ENCODE assay signal across 2 cellular contexts in the genomic region with DNA sequence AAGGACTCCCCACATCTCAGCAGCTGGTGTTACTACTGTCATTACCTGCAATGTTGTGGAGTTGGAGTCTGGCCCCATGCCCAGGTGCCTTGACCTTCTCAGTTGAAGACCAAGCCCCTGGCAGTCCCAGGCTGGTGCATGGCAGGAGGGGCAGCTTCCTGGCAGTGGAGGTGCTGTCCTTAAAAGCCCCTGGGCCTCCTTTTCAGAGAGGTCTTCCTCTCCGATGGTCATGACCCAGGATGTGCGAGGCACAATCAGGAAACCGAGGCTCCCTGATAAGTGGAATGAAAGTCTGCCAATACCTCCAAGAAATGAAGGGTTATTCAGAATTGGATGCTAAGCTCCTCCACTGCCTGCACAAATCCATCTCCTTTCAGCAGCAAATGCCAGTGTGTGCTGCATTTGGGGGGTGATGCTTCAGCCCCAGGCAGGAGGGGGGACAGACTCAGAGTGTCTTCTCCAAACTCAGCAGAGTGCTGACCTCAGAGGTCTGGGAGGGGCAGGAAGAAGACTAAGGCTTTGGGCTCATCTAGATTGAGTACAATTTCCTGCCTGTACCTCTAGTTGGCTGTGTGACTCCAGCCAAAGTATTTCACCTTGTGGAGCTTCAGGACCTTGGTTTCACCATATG.
TF ChIP-seq lines count a peak whose summit lies in the region.

No MANE protein-coding gene starts in this region.

TF ChIP-seq in K562, 482 proteins besides CTCF, POLR2A, EP300 and RAD21 (continued from another document):
- TF ChIP-seq, protein P1, sequence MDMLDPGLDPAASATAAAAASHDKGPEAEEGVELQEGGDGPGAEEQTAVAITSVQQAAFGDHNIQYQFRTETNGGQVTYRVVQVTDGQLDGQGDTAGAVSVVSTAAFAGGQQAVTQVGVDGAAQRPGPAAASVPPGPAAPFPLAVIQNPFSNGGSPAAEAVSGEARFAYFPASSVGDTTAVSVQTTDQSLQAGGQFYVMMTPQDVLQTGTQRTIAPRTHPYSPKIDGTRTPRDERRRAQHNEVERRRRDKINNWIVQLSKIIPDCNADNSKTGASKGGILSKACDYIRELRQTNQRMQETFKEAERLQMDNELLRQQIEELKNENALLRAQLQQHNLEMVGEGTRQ (CRISPR knock-in tag; IDR thresholded peaks at IDR 0.05) = no peak
- no peak for TF ChIP-seq TAF9B (IDR thresholded peaks at IDR 0.05; ENCODE audit: partially characterized antibody)
- TF ChIP-seq, protein P2, sequence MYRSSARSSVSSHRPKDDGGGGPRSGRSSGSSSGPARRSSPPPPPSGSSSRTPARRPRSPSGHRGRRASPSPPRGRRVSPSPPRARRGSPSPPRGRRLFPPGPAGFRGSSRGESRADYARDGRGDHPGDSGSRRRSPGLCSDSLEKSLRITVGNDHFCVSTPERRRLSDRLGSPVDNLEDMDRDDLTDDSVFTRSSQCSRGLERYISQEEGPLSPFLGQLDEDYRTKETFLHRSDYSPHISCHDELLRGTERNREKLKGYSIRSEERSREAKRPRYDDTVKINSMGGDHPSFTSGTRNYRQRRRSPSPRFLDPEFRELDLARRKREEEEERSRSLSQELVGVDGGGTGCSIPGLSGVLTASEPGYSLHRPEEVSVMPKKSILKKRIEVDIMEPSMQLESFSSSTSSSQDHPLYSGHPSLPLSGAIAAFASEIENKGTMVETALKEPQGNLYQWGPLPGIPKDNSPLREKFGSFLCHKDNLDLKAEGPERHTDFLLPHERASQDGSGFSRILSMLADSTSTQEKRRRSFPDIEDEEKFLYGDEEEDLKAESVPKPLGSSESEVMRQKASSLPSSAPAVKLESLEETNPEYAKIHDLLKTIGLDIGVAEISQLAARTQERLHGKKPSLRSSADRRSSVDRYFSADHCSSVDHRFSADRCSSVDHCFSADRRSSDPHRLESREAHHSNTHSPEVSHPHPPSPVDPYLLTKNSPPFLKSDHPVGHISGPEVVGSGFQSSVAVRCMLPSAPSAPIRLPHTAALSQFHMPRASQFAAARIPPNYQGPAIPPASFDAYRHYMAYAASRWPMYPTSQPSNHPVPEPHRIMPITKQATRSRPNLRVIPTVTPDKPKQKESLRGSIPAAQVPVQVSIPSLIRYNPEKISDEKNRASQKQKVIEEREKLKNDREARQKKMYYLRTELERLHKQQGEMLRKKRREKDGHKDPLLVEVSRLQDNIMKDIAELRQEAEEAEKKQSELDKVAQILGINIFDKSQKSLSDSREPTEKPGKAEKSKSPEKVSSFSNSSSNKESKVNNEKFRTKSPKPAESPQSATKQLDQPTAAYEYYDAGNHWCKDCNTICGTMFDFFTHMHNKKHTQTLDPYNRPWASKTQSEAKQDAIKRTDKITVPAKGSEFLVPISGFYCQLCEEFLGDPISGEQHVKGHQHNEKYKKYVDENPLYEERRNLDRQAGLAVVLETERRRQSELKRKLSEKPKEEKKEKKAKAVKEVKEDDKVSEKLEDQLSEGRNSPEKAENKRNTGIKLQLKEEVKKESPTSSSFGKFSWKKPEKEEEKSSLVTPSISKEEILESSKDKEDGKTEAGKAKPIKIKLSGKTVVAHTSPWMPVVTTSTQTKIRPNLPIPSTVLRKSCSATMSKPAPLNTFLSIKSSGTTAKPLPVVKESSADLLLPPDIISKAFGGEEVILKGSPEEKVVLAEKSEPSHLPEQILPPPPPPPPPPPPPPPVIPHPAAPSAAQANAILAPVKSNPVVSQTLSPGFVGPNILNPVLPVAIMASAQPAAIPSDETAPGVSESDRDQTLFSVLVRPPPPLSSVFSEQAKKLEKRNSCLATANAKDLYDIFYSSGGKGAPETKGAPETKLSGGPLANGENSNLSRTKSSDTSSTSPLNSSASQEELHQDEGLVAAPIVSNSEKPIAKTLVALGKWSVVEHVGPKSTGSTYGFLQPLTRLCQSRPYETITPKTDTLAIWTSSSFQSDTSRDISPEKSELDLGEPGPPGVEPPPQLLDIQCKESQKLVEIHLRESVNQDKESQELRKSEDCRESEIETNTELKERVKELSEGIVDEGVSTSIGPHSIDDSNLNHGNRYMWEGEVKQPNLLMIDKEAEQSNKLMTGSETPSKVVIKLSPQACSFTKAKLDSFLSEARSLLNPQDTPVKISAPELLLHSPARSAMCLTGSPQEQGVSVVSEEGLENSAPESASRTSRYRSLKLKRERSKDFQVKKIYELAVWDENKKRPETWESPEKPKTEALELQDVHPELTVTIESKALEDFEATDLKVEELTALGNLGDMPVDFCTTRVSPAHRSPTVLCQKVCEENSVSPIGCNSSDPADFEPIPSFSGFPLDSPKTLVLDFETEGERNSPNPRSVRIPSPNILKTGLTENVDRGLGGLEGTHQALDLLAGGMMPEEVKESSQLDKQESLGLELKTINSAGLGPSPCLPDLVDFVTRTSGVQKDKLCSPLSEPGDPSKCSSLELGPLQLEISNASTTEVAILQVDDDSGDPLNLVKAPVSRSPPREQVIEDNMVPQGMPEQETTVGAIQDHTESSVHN (IDR thresholded peaks at IDR 0.05; ENCODE audit: borderline replicate concordance in 1 of 2, low read depth in 1 of 2) = no peak
- TF ChIP-seq, protein P3, sequence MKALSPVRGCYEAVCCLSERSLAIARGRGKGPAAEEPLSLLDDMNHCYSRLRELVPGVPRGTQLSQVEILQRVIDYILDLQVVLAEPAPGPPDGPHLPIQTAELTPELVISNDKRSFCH (CRISPR knock-in tag; IDR thresholded peaks at IDR 0.05) = no peak
- TF ChIP-seq, protein P3 (tag; IDR thresholded peaks at IDR 0.05) = no peak
- no peak for TF ChIP-seq ILK (tag; IDR thresholded peaks at IDR 0.05; ENCODE audit: borderline replicate concordance, low read depth)

TF ChIP-seq in SK-N-SH treated with all-trans-retinoic acid at 6 μM for 48 hours, 23 proteins besides CTCF, POLR2A, EP300 and RAD21 (continued from another document):
- TF ChIP-seq, protein P4, sequence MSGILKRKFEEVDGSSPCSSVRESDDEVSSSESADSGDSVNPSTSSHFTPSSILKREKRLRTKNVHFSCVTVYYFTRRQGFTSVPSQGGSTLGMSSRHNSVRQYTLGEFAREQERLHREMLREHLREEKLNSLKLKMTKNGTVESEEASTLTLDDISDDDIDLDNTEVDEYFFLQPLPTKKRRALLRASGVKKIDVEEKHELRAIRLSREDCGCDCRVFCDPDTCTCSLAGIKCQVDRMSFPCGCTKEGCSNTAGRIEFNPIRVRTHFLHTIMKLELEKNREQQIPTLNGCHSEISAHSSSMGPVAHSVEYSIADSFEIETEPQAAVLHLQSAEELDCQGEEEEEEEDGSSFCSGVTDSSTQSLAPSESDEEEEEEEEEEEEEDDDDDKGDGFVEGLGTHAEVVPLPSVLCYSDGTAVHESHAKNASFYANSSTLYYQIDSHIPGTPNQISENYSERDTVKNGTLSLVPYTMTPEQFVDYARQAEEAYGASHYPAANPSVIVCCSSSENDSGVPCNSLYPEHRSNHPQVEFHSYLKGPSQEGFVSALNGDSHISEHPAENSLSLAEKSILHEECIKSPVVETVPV (CRISPR knock-in tag; IDR thresholded peaks at IDR 0.05) = no peak
- no peak for TF ChIP-seq ESRRG (CRISPR knock-in tag; IDR thresholded peaks at IDR 0.05)
- TF ChIP-seq, protein P5, sequence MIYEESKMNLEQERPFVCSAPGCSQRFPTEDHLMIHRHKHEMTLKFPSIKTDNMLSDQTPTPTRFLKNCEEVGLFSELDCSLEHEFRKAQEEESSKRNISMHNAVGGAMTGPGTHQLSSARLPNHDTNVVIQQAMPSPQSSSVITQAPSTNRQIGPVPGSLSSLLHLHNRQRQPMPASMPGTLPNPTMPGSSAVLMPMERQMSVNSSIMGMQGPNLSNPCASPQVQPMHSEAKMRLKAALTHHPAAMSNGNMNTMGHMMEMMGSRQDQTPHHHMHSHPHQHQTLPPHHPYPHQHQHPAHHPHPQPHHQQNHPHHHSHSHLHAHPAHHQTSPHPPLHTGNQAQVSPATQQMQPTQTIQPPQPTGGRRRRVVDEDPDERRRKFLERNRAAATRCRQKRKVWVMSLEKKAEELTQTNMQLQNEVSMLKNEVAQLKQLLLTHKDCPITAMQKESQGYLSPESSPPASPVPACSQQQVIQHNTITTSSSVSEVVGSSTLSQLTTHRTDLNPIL (CRISPR knock-in tag; IDR thresholded peaks at IDR 0.05; ENCODE audit: low read depth) = no peak
- TF ChIP-seq, protein P6, sequence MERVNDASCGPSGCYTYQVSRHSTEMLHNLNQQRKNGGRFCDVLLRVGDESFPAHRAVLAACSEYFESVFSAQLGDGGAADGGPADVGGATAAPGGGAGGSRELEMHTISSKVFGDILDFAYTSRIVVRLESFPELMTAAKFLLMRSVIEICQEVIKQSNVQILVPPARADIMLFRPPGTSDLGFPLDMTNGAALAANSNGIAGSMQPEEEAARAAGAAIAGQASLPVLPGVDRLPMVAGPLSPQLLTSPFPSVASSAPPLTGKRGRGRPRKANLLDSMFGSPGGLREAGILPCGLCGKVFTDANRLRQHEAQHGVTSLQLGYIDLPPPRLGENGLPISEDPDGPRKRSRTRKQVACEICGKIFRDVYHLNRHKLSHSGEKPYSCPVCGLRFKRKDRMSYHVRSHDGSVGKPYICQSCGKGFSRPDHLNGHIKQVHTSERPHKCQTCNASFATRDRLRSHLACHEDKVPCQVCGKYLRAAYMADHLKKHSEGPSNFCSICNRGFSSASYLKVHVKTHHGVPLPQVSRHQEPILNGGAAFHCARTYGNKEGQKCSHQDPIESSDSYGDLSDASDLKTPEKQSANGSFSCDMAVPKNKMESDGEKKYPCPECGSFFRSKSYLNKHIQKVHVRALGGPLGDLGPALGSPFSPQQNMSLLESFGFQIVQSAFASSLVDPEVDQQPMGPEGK (CRISPR knock-in tag; IDR thresholded peaks at IDR 0.05; ENCODE audit: borderline replicate concordance) = no peak
- TF ChIP-seq PPARA (CRISPR knock-in tag; IDR thresholded peaks at IDR 0.05; ENCODE audit: borderline replicate concordance) = no peak
- TF ChIP-seq BACH2 (CRISPR knock-in tag; IDR thresholded peaks at IDR 0.05; ENCODE audit: borderline replicate concordance) = no peak
- TF ChIP-seq TOX (CRISPR knock-in tag; IDR thresholded peaks at IDR 0.05; ENCODE audit: borderline replicate concordance) = no peak
- TF ChIP-seq SNAI2 (CRISPR knock-in tag; IDR thresholded peaks at IDR 0.05) = no peak
- no peak for TF ChIP-seq ARNTL (CRISPR knock-in tag; IDR thresholded peaks at IDR 0.05; ENCODE audit: borderline replicate concordance, low read depth)
- no peak for TF ChIP-seq ZNF70 (CRISPR knock-in tag; IDR thresholded peaks at IDR 0.05)
- no peak for TF ChIP-seq CSDC2 (CRISPR knock-in tag; IDR thresholded peaks at IDR 0.05)
- TF ChIP-seq, protein P7, sequence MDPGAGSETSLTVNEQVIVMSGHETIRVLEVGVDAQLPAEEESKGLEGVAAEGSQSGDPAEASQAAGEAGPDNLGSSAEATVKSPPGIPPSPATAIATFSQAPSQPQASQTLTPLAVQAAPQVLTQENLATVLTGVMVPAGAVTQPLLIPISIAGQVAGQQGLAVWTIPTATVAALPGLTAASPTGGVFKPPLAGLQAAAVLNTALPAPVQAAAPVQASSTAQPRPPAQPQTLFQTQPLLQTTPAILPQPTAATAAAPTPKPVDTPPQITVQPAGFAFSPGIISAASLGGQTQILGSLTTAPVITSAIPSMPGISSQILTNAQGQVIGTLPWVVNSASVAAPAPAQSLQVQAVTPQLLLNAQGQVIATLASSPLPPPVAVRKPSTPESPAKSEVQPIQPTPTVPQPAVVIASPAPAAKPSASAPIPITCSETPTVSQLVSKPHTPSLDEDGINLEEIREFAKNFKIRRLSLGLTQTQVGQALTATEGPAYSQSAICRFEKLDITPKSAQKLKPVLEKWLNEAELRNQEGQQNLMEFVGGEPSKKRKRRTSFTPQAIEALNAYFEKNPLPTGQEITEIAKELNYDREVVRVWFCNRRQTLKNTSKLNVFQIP (CRISPR knock-in tag; IDR thresholded peaks at IDR 0.05; ENCODE audit: borderline replicate concordance, low read depth) = no peak
- TF ChIP-seq GLIS3 (CRISPR knock-in tag; IDR thresholded peaks at IDR 0.05) = no peak
